Comparison of ENCODE assay signal across 8 cellular contexts in genomic region chr5:134026521-134027202, GRCh38. TPM values are rescaled to one million over a fixed set of nuclear protein-coding genes. Genes with fewer than 3 reads are reported as not detected.
A peak's percentile ranks its signal among the peaks of the same experiment; 100 is the strongest.
DNase-seq lines count a peak whose midpoint lies in the region; ATAC-seq and TF ChIP-seq lines count a peak whose summit lies in the region.

No MANE protein-coding gene starts in this region.

- no peaks in the 10 kb centered on the region for H3K36me3 Mint-ChIP-seq in CD14-positive monocyte
- H3K36me3 Mint-ChIP-seq in activated naive CD4-positive, alpha-beta T cell treated with anti-CD3 and anti-CD28 coated beads for 36 hours (ENCODE audit: low read depth) = no peaks in the 10 kb centered on the region

- H3K4me3 Mint-ChIP-seq in CD14-positive monocyte = peak overlapping the region in 1 of 2 donors; percentile 63
- H3K4me3 Mint-ChIP-seq in activated naive CD4-positive, alpha-beta T cell treated with anti-CD3 and anti-CD28 coated beads for 36 hours = no peak overlapping the region

- WGBS in right cardiac atrium = 56% methylated on average over 4 of the region's 4 CpGs

- H3K4me1 ChIP-seq in right cardiac atrium (ENCODE audit: control insufficient read depth, insufficient read depth, low read length) = no peaks in the 10 kb centered on the region

- TF ChIP-seq CTCF in CD14-positive monocyte (IDR thresholded peaks at IDR 0.05) = peak; percentile 40
- peak; percentile 69 for TF ChIP-seq CTCF in RWPE1 (conservative IDR thresholded peaks at IDR 0.05; ENCODE audit: low read depth)

- DNase-seq in CD14-positive monocyte (ENCODE audit: low spot score) (no peak), GM19238 (ENCODE audit: insufficient read length, low spot score) (peak; percentile 64), Kasumi-1 (lab: John Stamatoyannopoulos, UW) (peak; percentile 80 to 84), RWPE1 (ENCODE audit: low spot score) (peak; percentile 87), right cardiac atrium (no peak)
- DNase-seq in activated naive CD4-positive, alpha-beta T cell treated with anti-CD3 and anti-CD28 coated beads for 36 hours = peak; percentile 75
- peak in 2 of 3 experiments; percentile 22 to 54 for DNase-seq in stimulated activated CD4-positive, alpha-beta T cell treated with anti-CD3 and anti-CD28 coated beads, TNF-alpha, amount 100 ng/mL, for 24 hours (ENCODE audit: low read depth in 3 of 3)

- ATAC-seq in right cardiac atrium (peak; percentile 58 to 71), HG02884 (IDR thresholded peaks at IDR 0.05; ENCODE audit: unreplicated experiment) (no peak)

- CTCF ChIA-PET in RWPE1 (lab: Yijun Ruan, JAX) = interaction anchor here (0.5 to 2.1 kb wide), 6 partner anchors 11 to 114 kb away, joined by 3 to 12 read pairs (median 4); no protein-coding TSS in a partner anchor
- CTCF ChIA-PET in activated naive CD4-positive, alpha-beta T cell treated with anti-CD3 and anti-CD28 coated beads for 36 hours (lab: Charles Lee) = interaction anchor here (0.5 to 2.7 kb wide), 22 partner anchors 9 to 559 kb away, joined by 3 to 28 read pairs (median 4); partner anchors contain the start of gene VDAC1

- no peaks in the 10 kb centered on the region for H3K27me3 ChIP-seq in right cardiac atrium (ENCODE audit: control insufficient read depth, insufficient read depth)

- intact Hi-C loops in CD14-positive monocyte (cut with micrococcal nuclease) = no loop called here
- intact Hi-C loops in activated naive CD4-positive, alpha-beta T cell treated with anti-CD3 and anti-CD28 coated beads for 36 hours (cut with micrococcal nuclease) = loop anchor here (1.0 kb wide), 1 partner anchor 263 kb away; no protein-coding TSS in a partner anchor
- intact Hi-C loops in right cardiac atrium (cut with DNase I) = no loop called here

- H3K4me3 ChIP-seq in right cardiac atrium (ENCODE audit: low read length) = no peak overlapping the region

- H3K9me3 Mint-ChIP-seq in CD14-positive monocyte = peaks cover 0 to 3% (median 0%) of the 10 kb centered on the region in 7 donors
- H3K9me3 Mint-ChIP-seq in activated naive CD4-positive, alpha-beta T cell treated with anti-CD3 and anti-CD28 coated beads for 36 hours = no peaks in the 10 kb centered on the region

- H3K27ac ChIP-seq in RWPE1 (no peak overlapping the region), right cardiac atrium (ENCODE audit: low read length) (no peak overlapping the region)

- H3K27ac Mint-ChIP-seq in CD14-positive monocyte = no peak overlapping the region
- no peak overlapping the region for H3K27ac Mint-ChIP-seq in activated naive CD4-positive, alpha-beta T cell treated with anti-CD3 and anti-CD28 coated beads for 36 hours

- H3K27me3 Mint-ChIP-seq in CD14-positive monocyte (ENCODE audit: low read depth in 3 of 3) = peaks cover 46 to 73% (median 69%) of the 10 kb centered on the region in 3 donors
- H3K27me3 Mint-ChIP-seq in activated naive CD4-positive, alpha-beta T cell treated with anti-CD3 and anti-CD28 coated beads for 36 hours (ENCODE audit: low read depth) = no peaks in the 10 kb centered on the region

- POLR2A ChIA-PET in RWPE1 (lab: Yijun Ruan, JAX; ENCODE audit: low non-redundant PET) = no interaction called here

- H3K4me1 Mint-ChIP-seq in CD14-positive monocyte = no peaks in the 10 kb centered on the region
- peaks cover 1% of the 10 kb centered on the region for H3K4me1 Mint-ChIP-seq in activated naive CD4-positive, alpha-beta T cell treated with anti-CD3 and anti-CD28 coated beads for 36 hours (ENCODE audit: low read depth)

- no peaks in the 10 kb centered on the region for H3K9me3 ChIP-seq in right cardiac atrium (ENCODE audit: control insufficient read depth, low read length)

RNA-seq across cellular contexts. Expression of gene VDAC1, which starts 21.9 kb away (rescaled TPM):
- polyA plus RNA-seq in CD14-positive monocyte (100 to 1,000 TPM in 1 of 2 donors, 10 to 100 TPM in 1; 84.4 to 107 TPM), right cardiac atrium (393 TPM)
- total RNA-seq in activated naive CD4-positive, alpha-beta T cell treated with anti-CD3 and anti-CD28 coated beads for 36 hours = 100 to 1,000 TPM; 485 to 513 TPM
- 100 to 1,000 TPM; 325 to 357 (median 335) TPM for total RNA-seq in right cardiac atrium

RNA-seq across cellular contexts. Expression of gene C5orf15, which starts 58.2 kb away (rescaled TPM):
- polyA plus RNA-seq in CD14-positive monocyte = 10 to 100 TPM; 46.9 to 59.2 TPM
- total RNA-seq in activated naive CD4-positive, alpha-beta T cell treated with anti-CD3 and anti-CD28 coated beads for 36 hours = 10 to 100 TPM; 18.1 to 18.6 TPM
- 10 to 100 TPM; 25.8 to 32.0 (median 28.7) TPM for total RNA-seq in right cardiac atrium
- 29.6 TPM for polyA plus RNA-seq in right cardiac atrium

Comparison
In these comparisons a context has a peak if more than half of its experiments do, and no peak if none do; other contexts are left out.
1. DNase-seq: peak in GM19238 (single experiment), Kasumi-1 (2 of 2), RWPE1 (single experiment), activated naive CD4-positive, alpha-beta T cell treated with anti-CD3 and anti-CD28 coated beads for 36 hours (single experiment) and stimulated activated CD4-positive, alpha-beta T cell treated with anti-CD3 and anti-CD28 coated beads, TNF-alpha, amount 100 ng/mL, for 24 hours (2 of 3); none in CD14-positive monocyte (single experiment) and right cardiac atrium (0 of 3).